ENCODE assay signal across 25 cellular contexts in the genomic region with DNA sequence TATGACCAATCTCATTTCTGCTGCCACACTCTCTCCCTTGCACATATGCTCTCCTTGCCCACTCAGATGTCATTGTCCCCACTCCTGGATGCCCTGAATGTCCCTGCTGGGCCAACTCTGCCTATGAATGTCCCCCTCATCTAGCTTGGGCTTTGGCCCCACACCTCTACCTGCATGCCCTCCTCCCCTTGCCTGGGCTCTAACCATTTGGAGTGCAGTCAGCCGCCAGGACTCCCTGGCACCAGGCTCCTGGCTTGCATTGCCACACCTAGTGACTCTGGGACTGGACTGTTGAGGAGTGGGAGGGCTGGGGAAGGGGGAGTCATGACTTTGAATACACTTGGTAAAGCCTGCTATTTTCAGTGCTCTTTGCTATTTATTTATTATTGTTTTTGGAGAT. TPM values are rescaled to one million over a fixed set of nuclear protein-coding genes. Genes with fewer than 3 reads are reported as not detected.
DNase-seq lines count a peak whose midpoint lies in the region; ATAC-seq, FAIRE-seq and TF ChIP-seq lines count a peak whose summit lies in the region.
"Had no signal": no experiment of that assay in that cellular context is flagged by ENCODE, and none has a peak within 500 bp of the region (broad histone marks: within the 10 kb centered on the region; RNA-seq: fewer than 3 reads in every experiment).

No MANE protein-coding gene starts in this region.

- no peaks in the 10 kb centered on the region for H3K27me3 ChIP-seq in neural progenitor cell
- H3K27me3 ChIP-seq: dorsolateral prefrontal cortex, heart left ventricle, Peyer's patch, vagina had no signal

- FAIRE-seq in GM12891 (lab: Jason Lieb, UNC) = no peak
- FAIRE-seq: bronchial epithelial cell, GM18507 had no signal

- H3K36me3 Mint-ChIP-seq in activated T-cell treated with anti-CD3 and anti-CD28 coated beads, Interleukin-2, amount 50 U/mL, for 72 hours (ENCODE audit: insufficient read depth in 2 of 2) = peaks cover 5 to 47% of the 10 kb centered on the region in 2 donors
- H3K36me3 Mint-ChIP-seq in activated T-cell treated with anti-CD3 and anti-CD28 coated beads, Interleukin-2, amount 50 U/mL, for 4 hours (ENCODE audit: insufficient read depth) = peaks cover 46% of the 10 kb centered on the region
- H3K36me3 Mint-ChIP-seq in brain (peaks cover 89% of the 10 kb centered on the region), neural progenitor cell (peaks cover 52% of the 10 kb centered on the region)

- H3K36me3 ChIP-seq in neural progenitor cell = peaks cover 19% of the 10 kb centered on the region

- H3K4me1 Mint-ChIP-seq in activated T-cell treated with anti-CD3 and anti-CD28 coated beads, Interleukin-2, amount 50 U/mL, for 72 hours (ENCODE audit: low read depth) = no peaks in the 10 kb centered on the region
- peaks cover 2% of the 10 kb centered on the region for H3K4me1 Mint-ChIP-seq in activated T-cell treated with anti-CD3 and anti-CD28 coated beads, Interleukin-2, amount 50 U/mL, for 4 hours (ENCODE audit: low read depth)
- H3K4me1 Mint-ChIP-seq in brain = no peaks in the 10 kb centered on the region
- no peaks in the 10 kb centered on the region for H3K4me1 Mint-ChIP-seq in neural progenitor cell
- H3K4me1 Mint-ChIP-seq: nephron had no signal

- ATAC-seq in activated T-cell treated with anti-CD3 and anti-CD28 coated beads, Interleukin-2, amount 50 U/mL, for 72 hours (replicated peaks in 1 of 2) = no peak
- no peak for ATAC-seq in activated T-cell treated with anti-CD3 and anti-CD28 coated beads, Interleukin-2, amount 50 U/mL, for 4 hours
- no peak for ATAC-seq in HG02973 (IDR thresholded peaks at IDR 0.05; ENCODE audit: unreplicated experiment)
- ATAC-seq: left cardiac atrium had no signal

- peak overlapping the region; percentile 1 for H3K27ac Mint-ChIP-seq in activated T-cell treated with anti-CD3 and anti-CD28 coated beads, Interleukin-2, amount 50 U/mL, for 72 hours
- H3K27ac Mint-ChIP-seq in brain (peak overlapping the region in 3 of 5 experiments; percentile 33 to 52 (median 44)), neural progenitor cell (no peak overlapping the region)
- H3K27ac Mint-ChIP-seq: nephron had no signal

- no peaks in the 10 kb centered on the region for H3K9me3 ChIP-seq in neural progenitor cell (ENCODE audit: low read depth)
- H3K9me3 ChIP-seq: heart left ventricle, Peyer's patch, vagina had no signal

- no peaks in the 10 kb centered on the region for H3K27me3 Mint-ChIP-seq in activated T-cell treated with anti-CD3 and anti-CD28 coated beads, Interleukin-2, amount 50 U/mL, for 72 hours (ENCODE audit: low read depth)
- H3K27me3 Mint-ChIP-seq in activated T-cell treated with anti-CD3 and anti-CD28 coated beads, Interleukin-2, amount 50 U/mL, for 4 hours (ENCODE audit: low read depth) = no peaks in the 10 kb centered on the region
- H3K27me3 Mint-ChIP-seq in brain (peaks cover 6% of the 10 kb centered on the region), neural progenitor cell (ENCODE audit: insufficient read depth, low read depth) (peaks cover 10% of the 10 kb centered on the region)

- peak overlapping the region; percentile 29 for H3K27ac ChIP-seq in neural progenitor cell
- H3K27ac ChIP-seq: dorsolateral prefrontal cortex, epithelial cell of prostate, heart left ventricle, KMS-11, Peyer's patch, vagina had no signal

- DNase-seq in activated T-cell treated with anti-CD3 and anti-CD28 coated beads, Interleukin-2, amount 50 U/mL, for 72 hours = no peak
- no peak for DNase-seq in activated T-cell treated with anti-CD3 and anti-CD28 coated beads, Interleukin-2, amount 50 U/mL, for 4 hours
- DNase-seq in GM12891 (ENCODE audit: insufficient read length, low spot score) (no peak), neural progenitor cell (ENCODE audit: low spot score) (no peak), NCI-H510A (lab: John Stamatoyannopoulos, UW) (no peak), AML-193 (lab: John Stamatoyannopoulos, UW) (no peak)
- DNase-seq: ACHN; activated CD8-positive, alpha-beta memory T cell treated with anti-CD3 and anti-CD28 coated beads for 24 hours; C1 segment of cervical spinal cord; dorsolateral prefrontal cortex; heart left ventricle; left cardiac atrium; mesenchymal stem cell; NCI-H146; NCI-H2171; NCI-H524 treated with DMSO at 0.1 percent for 48 hours had no signal

- H3F3A ChIP-seq in neural progenitor cell (ENCODE audit: low read depth) = peaks cover 27% of the 10 kb centered on the region

- no peaks in the 10 kb centered on the region for H3K9me3 Mint-ChIP-seq in activated T-cell treated with anti-CD3 and anti-CD28 coated beads, Interleukin-2, amount 50 U/mL, for 72 hours
- no peaks in the 10 kb centered on the region for H3K9me3 Mint-ChIP-seq in activated T-cell treated with anti-CD3 and anti-CD28 coated beads, Interleukin-2, amount 50 U/mL, for 4 hours
- H3K9me3 Mint-ChIP-seq in brain (no peaks in the 10 kb centered on the region), neural progenitor cell (no peaks in the 10 kb centered on the region)
- H3K9me3 Mint-ChIP-seq: nephron had no signal

- H3K4me3 ChIP-seq in neural progenitor cell = no peak overlapping the region
- H3K4me3 ChIP-seq: dorsolateral prefrontal cortex, heart left ventricle, Peyer's patch, vagina had no signal

- H3K4me2 ChIP-seq in neural progenitor cell = no peak overlapping the region
- H3K4me2 ChIP-seq: KMS-11 had no signal

- no peak overlapping the region for H2AFZ ChIP-seq in neural progenitor cell (replicated peaks)

- no peaks in the 10 kb centered on the region for H3K4me1 ChIP-seq in neural progenitor cell
- H3K4me1 ChIP-seq: Peyer's patch, vagina had no signal

- no peak for TF ChIP-seq CTCF in brain (conservative IDR thresholded peaks at IDR 0.05)
- no peak for TF ChIP-seq CTCF in neural progenitor cell (IDR thresholded peaks at IDR 0.05)

- no peak overlapping the region for H3K4me3 Mint-ChIP-seq in activated T-cell treated with anti-CD3 and anti-CD28 coated beads, Interleukin-2, amount 50 U/mL, for 72 hours
- no peak overlapping the region for H3K4me3 Mint-ChIP-seq in activated T-cell treated with anti-CD3 and anti-CD28 coated beads, Interleukin-2, amount 50 U/mL, for 4 hours
- H3K4me3 Mint-ChIP-seq in brain = no peak overlapping the region
- H3K4me3 Mint-ChIP-seq in neural progenitor cell = no peak overlapping the region
- H3K4me3 Mint-ChIP-seq: nephron had no signal

- peaks cover 73% of the 10 kb centered on the region for H3K79me2 ChIP-seq in neural progenitor cell (ENCODE audit: low read depth)

- peaks cover 77% of the 10 kb centered on the region for H4K20me1 ChIP-seq in neural progenitor cell (ENCODE audit: low read depth)

- H3K9ac ChIP-seq in neural progenitor cell = no peak overlapping the region
- H3K9ac ChIP-seq: KMS-11 had no signal

- no peak for TF ChIP-seq POLR2A in GM12891 (IDR thresholded peaks at IDR 0.05; ENCODE audit: low read depth, low read length)

TF ChIP-seq in GM12891, 5 proteins besides CTCF, POLR2A, EP300 and RAD21:
- TF ChIP-seq POLR2AphosphoS5 (IDR thresholded peaks at IDR 0.05; ENCODE audit: low read depth, low read length) = 0 out of 2 replicates have a peak, but pooled peaks have one; percentile 13
- TF ChIP-seq SPI1 (IDR thresholded peaks at IDR 0.05; ENCODE audit: low read depth, low read length) = no peak

RNA-seq across cellular contexts. Expression of a gene that starts 41.6 kb away (rescaled TPM):
- 10 to 100 TPM; 47.3 to 52.1 TPM for total RNA-seq in activated T-cell treated with anti-CD3 and anti-CD28 coated beads, Interleukin-2, amount 50 U/mL, for 72 hours
- total RNA-seq in activated T-cell treated with anti-CD3 and anti-CD28 coated beads, Interleukin-2, amount 50 U/mL, for 4 hours = 10 to 100 TPM; 14.0 to 20.0 (median 16.5) TPM
- polyA plus RNA-seq in GM12891 (2012; ENCODE audit: low read depth, missing spikeins) = 14.2 TPM
- 32.7 TPM for polyA plus RNA-seq in brain (ENCODE audit: insufficient read depth, low read depth, low replicate concordance)
- 31.1 and 48.0 TPM in 2 replicates for total RNA-seq in neural progenitor cell (ENCODE audit: low replicate concordance)
